Comparison of ENCODE assay signal across 25 cellular contexts in genomic region chr12:131613186-131613585, GRCh38.
"Had no signal": no experiment of that assay in that cellular context is flagged by ENCODE, and none has a peak within 500 bp of the region (broad histone marks: within the 10 kb centered on the region; RNA-seq: fewer than 3 reads in every experiment).

No MANE protein-coding gene starts in this region.

- H3K36me3 ChIP-seq: breast epithelium had no signal

- H3K4me1 ChIP-seq: breast epithelium had no signal

- H3K9ac ChIP-seq: KMS-11 had no signal

- H3K9me3 ChIP-seq: breast epithelium had no signal

- H3K4me2 ChIP-seq: KMS-11 had no signal

- DNase-seq: activated CD4-positive, alpha-beta memory T cell treated with anti-CD3 and anti-CD28 coated beads for 36 hours; activated CD4-positive, alpha-beta T cell treated with anti-CD3 and anti-CD28 coated beads, Interleukin-2, amount 10 ng/mL, durations not matched to agents 7 days and 5 days; activated CD4-positive, CD25-positive, alpha-beta regulatory T cell; activated gamma-delta T cell treated with Interleukin-2 at 50 U/mL for 16 hours; activated naive CD4-positive, alpha-beta T cell treated with anti-CD3 and anti-CD28 coated beads, Interleukin-2, amount 10 ng/mL, durations not matched to agents 7 days and 5 days; activated naive CD8-positive, alpha-beta T cell treated with anti-CD3 and anti-CD28 coated beads for 36 hours; activated T-cell treated with anti-CD3 and anti-CD28 coated beads for 4 hours; activated T-cell treated with anti-CD3 and anti-CD28 coated beads, Interleukin-2, amount 50 U/mL, for 48 hours; aorta; central memory CD4-positive, alpha-beta T cell; NCI-H1417 treated with DMSO at 0.1 percent for 48 hours; NCI-H1694; NCI-H2029; NCI-H2107; NCI-H2171 treated with DMSO at 0.1 percent for 48 hours; NCI-H226; NCI-H526; NCI-H82; NK-92 treated with Interleukin-12 subunit alpha and Interleukin-12 subunit beta, amount 100 ng/mL, for 24 hours; PC-3; SHP77 treated with DMSO at 0.1 percent for 48 hours; T-helper 2 cell; T1000 had no signal

- H3K4me3 ChIP-seq: breast epithelium had no signal

- H3K27ac ChIP-seq: breast epithelium, KMS-11 had no signal
